8 cellular contexts compared by ENCODE assay signal in genomic region chr6:44248579-44248978, GRCh38. TPM values are rescaled to one million over a fixed set of nuclear protein-coding genes. Genes with fewer than 3 reads are reported as not detected.
A peak's percentile ranks its signal among the peaks of the same experiment; 100 is the strongest.
DNase-seq lines count a peak whose midpoint lies in the region; ATAC-seq and TF ChIP-seq lines count a peak whose summit lies in the region.

No MANE protein-coding gene starts in this region.

- peaks cover 60% of the 10 kb centered on the region for H3K4me1 Mint-ChIP-seq in HFFc6 (ENCODE audit: low read depth)
- peaks cover 62% of the 10 kb centered on the region for H3K4me1 Mint-ChIP-seq in activated T-helper 1 cell treated with anti-CD3 and anti-CD28 coated beads, Interleukin-12 subunit alpha, Interleukin-12 subunit beta, Interleukin-2, Interleukin-4 antibody, amounts not matched to agents 30 ng/mL and 10 ng/mL and 1 ng/mL, durations not matched to agents 14 hours and 24 hours and 36 hours (ENCODE audit: low read depth)
- peaks cover 58% of the 10 kb centered on the region for H3K4me1 Mint-ChIP-seq in stimulated activated memory B cell treated with anti-CD40 and anti-IgM and Interleukin-4, amounts not matched to agents 10 μg/mL and 1 μg/mL and 100 μg/mL, for 72 hours

- peaks cover 69% of the 10 kb centered on the region for H3K36me3 Mint-ChIP-seq in HFFc6 (ENCODE audit: low read depth)
- H3K36me3 Mint-ChIP-seq in activated T-helper 1 cell treated with anti-CD3 and anti-CD28 coated beads, Interleukin-12 subunit alpha, Interleukin-12 subunit beta, Interleukin-2, Interleukin-4 antibody, amounts not matched to agents 30 ng/mL and 10 ng/mL and 1 ng/mL, durations not matched to agents 14 hours and 24 hours and 36 hours (ENCODE audit: low read depth) = peaks cover 65% of the 10 kb centered on the region
- H3K36me3 Mint-ChIP-seq in stimulated activated memory B cell treated with anti-CD40 and anti-IgM and Interleukin-4, amounts not matched to agents 10 μg/mL and 1 μg/mL and 100 μg/mL, for 72 hours = peaks cover 64% of the 10 kb centered on the region

- H3K9me3 Mint-ChIP-seq in HFFc6 = peaks cover 12% of the 10 kb centered on the region
- H3K9me3 Mint-ChIP-seq in activated T-helper 1 cell treated with anti-CD3 and anti-CD28 coated beads, Interleukin-12 subunit alpha, Interleukin-12 subunit beta, Interleukin-2, Interleukin-4 antibody, amounts not matched to agents 30 ng/mL and 10 ng/mL and 1 ng/mL, durations not matched to agents 14 hours and 24 hours and 36 hours = no peaks in the 10 kb centered on the region
- no peaks in the 10 kb centered on the region for H3K9me3 Mint-ChIP-seq in stimulated activated memory B cell treated with anti-CD40 and anti-IgM and Interleukin-4, amounts not matched to agents 10 μg/mL and 1 μg/mL and 100 μg/mL, for 72 hours

- no CpG with 5 or more reads among the region's 1 CpG for WGBS in iPS DF 6.9 (ENCODE audit: insufficient coverage, insufficient read length)

- peak overlapping the region; percentile 98 for H3K4me3 Mint-ChIP-seq in HFFc6
- peak overlapping the region; percentile 96 for H3K4me3 Mint-ChIP-seq in activated T-helper 1 cell treated with anti-CD3 and anti-CD28 coated beads, Interleukin-12 subunit alpha, Interleukin-12 subunit beta, Interleukin-2, Interleukin-4 antibody, amounts not matched to agents 30 ng/mL and 10 ng/mL and 1 ng/mL, durations not matched to agents 14 hours and 24 hours and 36 hours
- peak overlapping the region; percentile 96 for H3K4me3 Mint-ChIP-seq in stimulated activated memory B cell treated with anti-CD40 and anti-IgM and Interleukin-4, amounts not matched to agents 10 μg/mL and 1 μg/mL and 100 μg/mL, for 72 hours

- no peaks in the 10 kb centered on the region for H3K27me3 ChIP-seq in iPS DF 6.9 (ENCODE audit: control insufficient read depth, insufficient read depth, low read length)

- no peaks in the 10 kb centered on the region for H3K9me3 ChIP-seq in iPS DF 6.9 (ENCODE audit: control insufficient read depth, insufficient read depth, low read length)

- H3K27me3 Mint-ChIP-seq in HFFc6 (ENCODE audit: insufficient read depth) = peaks cover 14% of the 10 kb centered on the region
- peaks cover 3% of the 10 kb centered on the region for H3K27me3 Mint-ChIP-seq in activated T-helper 1 cell treated with anti-CD3 and anti-CD28 coated beads, Interleukin-12 subunit alpha, Interleukin-12 subunit beta, Interleukin-2, Interleukin-4 antibody, amounts not matched to agents 30 ng/mL and 10 ng/mL and 1 ng/mL, durations not matched to agents 14 hours and 24 hours and 36 hours (ENCODE audit: insufficient read depth)
- H3K27me3 Mint-ChIP-seq in stimulated activated memory B cell treated with anti-CD40 and anti-IgM and Interleukin-4, amounts not matched to agents 10 μg/mL and 1 μg/mL and 100 μg/mL, for 72 hours = no peaks in the 10 kb centered on the region

- no peak for DNase-seq in HFFc6
- DNase-seq in activated T-helper 1 cell treated with anti-CD3 and anti-CD28 coated beads, Interleukin-12 subunit alpha, Interleukin-12 subunit beta, Interleukin-2, Interleukin-4 antibody, amounts not matched to agents 30 ng/mL and 10 ng/mL and 1 ng/mL, durations not matched to agents 14 hours and 24 hours and 36 hours (ENCODE audit: low spot score) = no peak
- no peak for DNase-seq in iPS DF 6.9 (ENCODE audit: low read depth, low spot score)
- DNase-seq in DMS153 (lab: John Stamatoyannopoulos, UW) = no peak
- no peak for DNase-seq in cerebellar nuclear complex (lab: John Stamatoyannopoulos, UW)

- no peak for ATAC-seq in stimulated activated memory B cell treated with anti-CD40 and anti-IgM and Interleukin-4, amounts not matched to agents 10 μg/mL and 1 μg/mL and 100 μg/mL, for 72 hours
- ATAC-seq in GM18868 (IDR thresholded peaks at IDR 0.05; ENCODE audit: unreplicated experiment) = no peak
- ATAC-seq in GM21447 (IDR thresholded peaks at IDR 0.05; ENCODE audit: unreplicated experiment) = no peak

- H3K27ac Mint-ChIP-seq in HFFc6 = peak overlapping the region; percentile 98
- H3K27ac Mint-ChIP-seq in activated T-helper 1 cell treated with anti-CD3 and anti-CD28 coated beads, Interleukin-12 subunit alpha, Interleukin-12 subunit beta, Interleukin-2, Interleukin-4 antibody, amounts not matched to agents 30 ng/mL and 10 ng/mL and 1 ng/mL, durations not matched to agents 14 hours and 24 hours and 36 hours = peak overlapping the region; percentile 98
- peak overlapping the region; percentile 97 for H3K27ac Mint-ChIP-seq in stimulated activated memory B cell treated with anti-CD40 and anti-IgM and Interleukin-4, amounts not matched to agents 10 μg/mL and 1 μg/mL and 100 μg/mL, for 72 hours

- intact Hi-C loops in activated T-helper 1 cell treated with anti-CD3 and anti-CD28 coated beads, Interleukin-12 subunit alpha, Interleukin-12 subunit beta, Interleukin-2, Interleukin-4 antibody, amounts not matched to agents 30 ng/mL and 10 ng/mL and 1 ng/mL, durations not matched to agents 14 hours and 24 hours and 36 hours (cut with micrococcal nuclease) = loop anchor here (5.0 kb wide), 2 partner anchors 476 to 621 kb away; partner anchors contain the start of genes GTPBP2 and VEGFA

- H3K4me1 ChIP-seq in iPS DF 6.9 (ENCODE audit: control insufficient read depth, insufficient read depth, low read length) = no peaks in the 10 kb centered on the region; the same call in 1 of the 2 replicates

- peak overlapping the region; percentile 79; the same call in 1 of the 2 replicates for H3K4me3 ChIP-seq in iPS DF 6.9 (ENCODE audit: low read length)

- H3K36me3 ChIP-seq in iPS DF 6.9 (ENCODE audit: control insufficient read depth, insufficient read depth, low read length) = peaks cover 43% of the 10 kb centered on the region

- no peak for TF ChIP-seq CTCF in HFFc6 (IDR thresholded peaks at IDR 0.05)

- no peak overlapping the region for H3K27ac ChIP-seq in iPS DF 6.9 (ENCODE audit: low read length)

RNA-seq across cellular contexts. Expression of gene HSP90AB1, which starts 1.7 kb away (rescaled TPM):
- total RNA-seq in HFFc6 (2021; fragmentation: NEBNext Ultra II Directional; extraction: Animal tissue kit (Norgen Biotek cat#: 25700)) = 1,000 to 10,000 TPM in 1 of 6 experiments, 100 to 1,000 TPM in 5; 847 to 1,026 (median 920) TPM
- total RNA-seq in activated T-helper 1 cell treated with anti-CD3 and anti-CD28 coated beads, Interleukin-12 subunit alpha, Interleukin-12 subunit beta, Interleukin-2, Interleukin-4 antibody, amounts not matched to agents 30 ng/mL and 10 ng/mL and 1 ng/mL, durations not matched to agents 14 hours and 24 hours and 36 hours = 2,065 and 2,095 TPM in 2 replicates

RNA-seq across cellular contexts. Expression of gene SLC35B2, which starts 8.7 kb away (rescaled TPM):
- 100 to 1,000 TPM; 108 to 132 (median 120) TPM for total RNA-seq in HFFc6 (2021; fragmentation: NEBNext Ultra II Directional; extraction: Animal tissue kit (Norgen Biotek cat#: 25700))
- 29.2 and 30.1 TPM in 2 replicates for total RNA-seq in activated T-helper 1 cell treated with anti-CD3 and anti-CD28 coated beads, Interleukin-12 subunit alpha, Interleukin-12 subunit beta, Interleukin-2, Interleukin-4 antibody, amounts not matched to agents 30 ng/mL and 10 ng/mL and 1 ng/mL, durations not matched to agents 14 hours and 24 hours and 36 hours

RNA-seq across cellular contexts. Expression of gene NFKBIE, which starts 16.8 kb away (rescaled TPM):
- 1 to 10 TPM; 4.2 to 6.7 (median 5.8) TPM for total RNA-seq in HFFc6 (2021; fragmentation: NEBNext Ultra II Directional; extraction: Animal tissue kit (Norgen Biotek cat#: 25700))
- total RNA-seq in activated T-helper 1 cell treated with anti-CD3 and anti-CD28 coated beads, Interleukin-12 subunit alpha, Interleukin-12 subunit beta, Interleukin-2, Interleukin-4 antibody, amounts not matched to agents 30 ng/mL and 10 ng/mL and 1 ng/mL, durations not matched to agents 14 hours and 24 hours and 36 hours = 23.2 and 29.0 TPM in 2 replicates

RNA-seq across cellular contexts. Expression of gene TMEM151B, which starts 21.7 kb away (rescaled TPM):
- not detected for total RNA-seq in HFFc6 (2021; fragmentation: NEBNext Ultra II Directional; extraction: Animal tissue kit (Norgen Biotek cat#: 25700))
- 0.29 TPM in 1 of 2 replicates, not detected in the other for total RNA-seq in activated T-helper 1 cell treated with anti-CD3 and anti-CD28 coated beads, Interleukin-12 subunit alpha, Interleukin-12 subunit beta, Interleukin-2, Interleukin-4 antibody, amounts not matched to agents 30 ng/mL and 10 ng/mL and 1 ng/mL, durations not matched to agents 14 hours and 24 hours and 36 hours

RNA-seq across cellular contexts. Expression of gene SLC29A1, which starts 25.2 kb away (rescaled TPM):
- 10 to 100 TPM; 14.9 to 29.9 (median 26.8) TPM for total RNA-seq in HFFc6 (2021; fragmentation: NEBNext Ultra II Directional; extraction: Animal tissue kit (Norgen Biotek cat#: 25700))
- 121 and 122 TPM in 2 replicates for total RNA-seq in activated T-helper 1 cell treated with anti-CD3 and anti-CD28 coated beads, Interleukin-12 subunit alpha, Interleukin-12 subunit beta, Interleukin-2, Interleukin-4 antibody, amounts not matched to agents 30 ng/mL and 10 ng/mL and 1 ng/mL, durations not matched to agents 14 hours and 24 hours and 36 hours
